In the genomic region with DNA sequence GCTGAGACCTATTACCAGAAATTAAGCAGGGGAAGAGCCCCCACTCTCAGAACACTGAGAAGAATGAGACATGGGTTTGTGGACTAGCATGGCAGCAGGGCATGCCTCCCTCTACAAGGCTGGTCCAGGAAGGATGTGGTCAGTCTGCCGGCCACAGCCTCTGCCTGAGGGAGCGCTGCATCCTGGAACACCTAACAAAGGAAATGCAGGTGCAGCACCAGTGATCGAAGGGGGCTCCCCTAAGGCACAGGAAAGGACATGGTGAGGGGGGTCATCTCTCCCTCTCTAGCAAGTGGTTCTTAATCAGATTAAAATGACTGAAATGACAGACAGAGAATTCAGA, we compare ENCODE assay signal across 9 cellular contexts. TPM values are rescaled to one million over a fixed set of nuclear protein-coding genes. Genes with fewer than 3 reads are reported as not detected.
A peak's percentile ranks its signal among the peaks of the same experiment; 100 is the strongest.
DNase-seq lines count a peak whose midpoint lies in the region; ATAC-seq and TF ChIP-seq lines count a peak whose summit lies in the region.
"Had no signal": no experiment of that assay in that cellular context is flagged by ENCODE, and none has a peak within 500 bp of the region (broad histone marks: within the 10 kb centered on the region; RNA-seq: fewer than 3 reads in every experiment).

No MANE protein-coding gene starts in this region.

- H3K4me1 ChIP-seq in CD8-positive, alpha-beta T cell (ENCODE audit: insufficient read depth, low read length): peaks cover 28% of the 10 kb centered on the region

- peaks cover 29% of the 10 kb centered on the region for H3K4me1 Mint-ChIP-seq in CD8-positive, alpha-beta T cell (ENCODE audit: low read depth)
- peaks cover 20% of the 10 kb centered on the region for H3K4me1 Mint-ChIP-seq in activated T-helper 17 cell treated with anti-CD3 and anti-CD28 coated beads, Interleukin-2, amount 50 U/mL, for 72 hours
- peaks cover 3% of the 10 kb centered on the region for H3K4me1 Mint-ChIP-seq in type B pancreatic cell (ENCODE audit: unreplicated experiment)
- peaks cover 13% of the 10 kb centered on the region for H3K4me1 Mint-ChIP-seq in activated T-helper 2 cell treated with anti-CD3 and anti-CD28 coated beads, Interferon-gamma antibody, Interleukin-2, Interleukin-4, amounts not matched to agents 10 μg/mL and 5 μg/mL and 100 μg/mL, durations not matched to agents 14 hours and 24 hours and 36 hours (ENCODE audit: low read depth)

- no peaks in the 10 kb centered on the region for H3K27me3 Mint-ChIP-seq in CD8-positive, alpha-beta T cell (ENCODE audit: low read depth)
- no peaks in the 10 kb centered on the region for H3K27me3 Mint-ChIP-seq in activated T-helper 17 cell treated with anti-CD3 and anti-CD28 coated beads, Interleukin-2, amount 50 U/mL, for 72 hours
- H3K27me3 Mint-ChIP-seq in type B pancreatic cell: no peaks in the 10 kb centered on the region
- H3K27me3 Mint-ChIP-seq in activated T-helper 2 cell treated with anti-CD3 and anti-CD28 coated beads, Interferon-gamma antibody, Interleukin-2, Interleukin-4, amounts not matched to agents 10 μg/mL and 5 μg/mL and 100 μg/mL, durations not matched to agents 14 hours and 24 hours and 36 hours (ENCODE audit: low read depth): peaks cover 7% of the 10 kb centered on the region

- POLR2A ChIA-PET in CD8-positive, alpha-beta T cell (lab: Charles Lee): interaction anchor here (1.0 to 1.1 kb wide), 3 partner anchors 34 to 41 kb away, joined by 3 read pairs; partner anchors contain the start of gene ARL14EP

- intact Hi-C loops in CD8-positive, alpha-beta T cell (cut with DNase I, micrococcal nuclease): no loop called here
- intact Hi-C loops in activated T-helper 2 cell treated with anti-CD3 and anti-CD28 coated beads, Interferon-gamma antibody, Interleukin-2, Interleukin-4, amounts not matched to agents 10 μg/mL and 5 μg/mL and 100 μg/mL, durations not matched to agents 14 hours and 24 hours and 36 hours (cut with micrococcal nuclease): no loop called here

- H3K36me3 ChIP-seq in CD8-positive, alpha-beta T cell (ENCODE audit: insufficient read depth, low read length): no peaks in the 10 kb centered on the region

- H3K4me3 ChIP-seq in CD8-positive, alpha-beta T cell (ENCODE audit: low read depth, low read length): no peak overlapping the region

- H3K4me3 Mint-ChIP-seq in CD8-positive, alpha-beta T cell: peak overlapping the region; percentile 50
- H3K4me3 Mint-ChIP-seq in activated T-helper 17 cell treated with anti-CD3 and anti-CD28 coated beads, Interleukin-2, amount 50 U/mL, for 72 hours: peak overlapping the region; percentile 62
- H3K4me3 Mint-ChIP-seq in type B pancreatic cell: no peak overlapping the region
- H3K4me3 Mint-ChIP-seq in activated T-helper 2 cell treated with anti-CD3 and anti-CD28 coated beads, Interferon-gamma antibody, Interleukin-2, Interleukin-4, amounts not matched to agents 10 μg/mL and 5 μg/mL and 100 μg/mL, durations not matched to agents 14 hours and 24 hours and 36 hours (ENCODE audit: low read depth): no peak overlapping the region

- H3K9me3 ChIP-seq in CD8-positive, alpha-beta T cell (ENCODE audit: low read length): no peaks in the 10 kb centered on the region

- H3K27ac Mint-ChIP-seq in CD8-positive, alpha-beta T cell: no peak overlapping the region
- peak overlapping the region; percentile 37 for H3K27ac Mint-ChIP-seq in activated T-helper 17 cell treated with anti-CD3 and anti-CD28 coated beads, Interleukin-2, amount 50 U/mL, for 72 hours
- H3K27ac Mint-ChIP-seq in type B pancreatic cell: no peak overlapping the region
- no peak overlapping the region for H3K27ac Mint-ChIP-seq in activated T-helper 2 cell treated with anti-CD3 and anti-CD28 coated beads, Interferon-gamma antibody, Interleukin-2, Interleukin-4, amounts not matched to agents 10 μg/mL and 5 μg/mL and 100 μg/mL, durations not matched to agents 14 hours and 24 hours and 36 hours

- CTCF ChIA-PET in CD8-positive, alpha-beta T cell (lab: Charles Lee): interaction anchor here (0.7 kb wide), 1 partner anchor 139 kb away, joined by 3 read pairs; no protein-coding TSS in a partner anchor

- H3K27me3 ChIP-seq in CD8-positive, alpha-beta T cell (ENCODE audit: insufficient read depth, low read length): no peaks in the 10 kb centered on the region

- no peak for TF ChIP-seq CTCF in CD8-positive, alpha-beta T cell (IDR thresholded peaks at IDR 0.05)
- no peak for TF ChIP-seq CTCF in type B pancreatic cell (conservative IDR thresholded peaks at IDR 0.05)

- H3K9me3 Mint-ChIP-seq in CD8-positive, alpha-beta T cell: no peaks in the 10 kb centered on the region
- no peaks in the 10 kb centered on the region for H3K9me3 Mint-ChIP-seq in activated T-helper 17 cell treated with anti-CD3 and anti-CD28 coated beads, Interleukin-2, amount 50 U/mL, for 72 hours
- H3K9me3 Mint-ChIP-seq in type B pancreatic cell: no peaks in the 10 kb centered on the region
- H3K9me3 Mint-ChIP-seq in activated T-helper 2 cell treated with anti-CD3 and anti-CD28 coated beads, Interferon-gamma antibody, Interleukin-2, Interleukin-4, amounts not matched to agents 10 μg/mL and 5 μg/mL and 100 μg/mL, durations not matched to agents 14 hours and 24 hours and 36 hours: no peaks in the 10 kb centered on the region

- H3K36me3 Mint-ChIP-seq in CD8-positive, alpha-beta T cell: no peaks in the 10 kb centered on the region
- no peaks in the 10 kb centered on the region for H3K36me3 Mint-ChIP-seq in activated T-helper 17 cell treated with anti-CD3 and anti-CD28 coated beads, Interleukin-2, amount 50 U/mL, for 72 hours (ENCODE audit: low read depth)
- no peaks in the 10 kb centered on the region for H3K36me3 Mint-ChIP-seq in type B pancreatic cell
- no peaks in the 10 kb centered on the region for H3K36me3 Mint-ChIP-seq in activated T-helper 2 cell treated with anti-CD3 and anti-CD28 coated beads, Interferon-gamma antibody, Interleukin-2, Interleukin-4, amounts not matched to agents 10 μg/mL and 5 μg/mL and 100 μg/mL, durations not matched to agents 14 hours and 24 hours and 36 hours (ENCODE audit: low read depth)

- peak; percentile 52 for ATAC-seq in CD8-positive, alpha-beta T cell
- ATAC-seq in GM19395 (IDR thresholded peaks at IDR 0.05; ENCODE audit: unreplicated experiment): peak; percentile 85
- peak; percentile 85 for ATAC-seq in HG03095 (IDR thresholded peaks at IDR 0.05; ENCODE audit: unreplicated experiment)
- ATAC-seq in activated T-helper 17 cell treated with anti-CD3 and anti-CD28 coated beads, Interleukin-2, amount 50 U/mL, for 72 hours (replicated peaks): peak; percentile 88
- ATAC-seq in HG03025 (IDR thresholded peaks at IDR 0.05; ENCODE audit: low FRiP score, unreplicated experiment): no peak

- DNase-seq in CD8-positive, alpha-beta T cell: peak in 4 of 7 experiments; percentile 12 to 62 (median 26)
- DNase-seq in type B pancreatic cell (ENCODE audit: extremely low spot score, unreplicated experiment) (no peak), substantia nigra (lab: John Stamatoyannopoulos, UW) (no peak)
- no peak for DNase-seq in activated T-helper 2 cell treated with anti-CD3 and anti-CD28 coated beads, Interferon-gamma antibody, Interleukin-2, Interleukin-4, amounts not matched to agents 10 μg/mL and 5 μg/mL and 100 μg/mL, durations not matched to agents 14 hours and 24 hours and 36 hours (ENCODE audit: low spot score)

- H3K27ac ChIP-seq in CD8-positive, alpha-beta T cell (ENCODE audit: low read depth, low read length): no peak overlapping the region
- H3K27ac ChIP-seq in substantia nigra (ENCODE audit: low read depth, low read length, poor library complexity, severe bottlenecking): no peak overlapping the region

RNA-seq across cellular contexts. Expression of gene ARL14EP, which starts 40.6 kb away (rescaled TPM):
- 10 to 100 TPM; 28.1 to 30.6 TPM for total RNA-seq in CD8-positive, alpha-beta T cell
- total RNA-seq in activated T-helper 17 cell treated with anti-CD3 and anti-CD28 coated beads, Interleukin-2, amount 50 U/mL, for 72 hours: 10 to 100 TPM; 22.8 to 25.3 TPM
- total RNA-seq in type B pancreatic cell (ENCODE audit: low replicate concordance): 21.6 and 34.5 TPM in 2 replicates
- total RNA-seq in activated T-helper 2 cell treated with anti-CD3 and anti-CD28 coated beads, Interferon-gamma antibody, Interleukin-2, Interleukin-4, amounts not matched to agents 10 μg/mL and 5 μg/mL and 100 μg/mL, durations not matched to agents 14 hours and 24 hours and 36 hours: 35.8 TPM in 2 replicates

RNA-seq across cellular contexts. Expression of gene FSHB, which starts 51.4 kb away (rescaled TPM):
- total RNA-seq in CD8-positive, alpha-beta T cell: not detected
- not detected for total RNA-seq in activated T-helper 17 cell treated with anti-CD3 and anti-CD28 coated beads, Interleukin-2, amount 50 U/mL, for 72 hours
- total RNA-seq in type B pancreatic cell (ENCODE audit: low replicate concordance): not detected in 2 replicates
- not detected in 2 replicates for total RNA-seq in activated T-helper 2 cell treated with anti-CD3 and anti-CD28 coated beads, Interferon-gamma antibody, Interleukin-2, Interleukin-4, amounts not matched to agents 10 μg/mL and 5 μg/mL and 100 μg/mL, durations not matched to agents 14 hours and 24 hours and 36 hours
- total RNA-seq: fibroblast of lung had no signal

Comparison
In these comparisons a context has a peak if more than half of its experiments do, and no peak if none do; other contexts are left out.
1. DNase-seq: peak in CD8-positive, alpha-beta T cell (4 of 7); none in type B pancreatic cell (single experiment), activated T-helper 2 cell treated with anti-CD3 and anti-CD28 coated beads, Interferon-gamma antibody, Interleukin-2, Interleukin-4, amounts not matched to agents 10 μg/mL and 5 μg/mL and 100 μg/mL, durations not matched to agents 14 hours and 24 hours and 36 hours (single experiment) and substantia nigra (0 of 49).
2. H3K4me3 Mint-ChIP-seq: peak in CD8-positive, alpha-beta T cell (single experiment) and activated T-helper 17 cell treated with anti-CD3 and anti-CD28 coated beads, Interleukin-2, amount 50 U/mL, for 72 hours (single experiment); none in type B pancreatic cell (single experiment) and activated T-helper 2 cell treated with anti-CD3 and anti-CD28 coated beads, Interferon-gamma antibody, Interleukin-2, Interleukin-4, amounts not matched to agents 10 μg/mL and 5 μg/mL and 100 μg/mL, durations not matched to agents 14 hours and 24 hours and 36 hours (single experiment).